18 cellular contexts compared by ENCODE assay signal in the genomic region with DNA sequence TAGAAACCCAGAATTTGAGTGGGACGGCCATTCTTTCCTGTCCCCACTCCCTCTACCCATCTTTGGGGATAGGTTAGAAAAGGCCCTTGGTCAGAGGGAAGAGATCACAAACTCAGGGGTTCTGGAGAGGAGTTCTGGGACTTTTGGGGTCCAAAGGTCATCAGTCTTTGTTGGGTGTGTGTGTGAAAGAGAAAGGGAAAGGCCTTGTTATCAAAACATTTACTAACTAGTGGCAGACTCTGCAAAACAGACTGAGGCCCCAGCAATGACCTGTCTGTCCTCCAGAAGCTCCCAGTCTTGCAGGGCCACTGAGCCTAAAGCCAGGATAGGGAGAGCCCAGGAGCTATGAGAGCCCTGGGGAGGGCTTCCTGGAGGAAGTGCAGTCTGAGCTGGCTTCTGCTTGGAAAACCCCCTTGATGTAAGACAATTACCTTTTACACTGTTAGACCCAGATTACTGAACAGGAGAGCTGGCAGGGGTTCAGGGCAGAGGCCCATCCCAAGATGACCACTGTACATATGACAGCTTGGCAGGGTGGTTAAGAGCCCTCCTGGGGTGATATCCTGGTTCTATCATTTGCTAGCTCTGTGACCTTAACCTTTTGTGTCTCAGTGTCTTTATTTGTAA.
DNase-seq lines count a peak whose midpoint lies in the region; ATAC-seq, FAIRE-seq and TF ChIP-seq lines count a peak whose summit lies in the region.
"Had no signal": no experiment of that assay in that cellular context is flagged by ENCODE, and none has a peak within 500 bp of the region (broad histone marks: within the 10 kb centered on the region; RNA-seq: fewer than 3 reads in every experiment).

No MANE protein-coding gene starts in this region.

- H3K9me3 ChIP-seq in small intestine (ENCODE audit: control insufficient read depth, low read depth) (no peaks in the 10 kb centered on the region), esophagus squamous epithelium (peaks cover 0 to 3% (median 0%) of the 10 kb centered on the region in 3 donors)

- H3K4me3 ChIP-seq in small intestine (ENCODE audit: low read depth in 1 of 2, low read length in 2 of 2): no peak overlapping the region
- H3K4me3 ChIP-seq in esophagus squamous epithelium: no peak overlapping the region

- 72 to 82% (median 80%) methylated on average over 1 of the region's 1 CpG for WGBS in small intestine, 3 donors
- WGBS in esophagus squamous epithelium, 2 donors: 75 to 100% methylated on average over 1 of the region's 1 CpG

- DNase-seq in GM12891 (ENCODE audit: insufficient read length, low spot score) (no peak), GM19239 (ENCODE audit: insufficient read length, low spot score) (no peak), kidney tubule cell (ENCODE audit: low spot score) (peak; percentile 18), small intestine (peak; percentile 66), esophagus squamous epithelium (lab: John Stamatoyannopoulos, UW) (no peak), caudate nucleus (lab: John Stamatoyannopoulos, UW) (no peak)
- DNase-seq: AML-193, GOT3, KG1, NCI-H1694 treated with DMSO at 0.1 percent for 48 hours, NCI-H2107, NCI-H510A treated with DMSO at 0.1 percent for 48 hours, PC-3, RPMI8226, SIG-M5 had no signal

- TF ChIP-seq POLR2A in GM12891 (IDR thresholded peaks at IDR 0.05; ENCODE audit: low read depth, low read length) (no peak), esophagus squamous epithelium (IDR thresholded peaks at IDR 0.05) (no peak)

- H3K36me3 ChIP-seq in small intestine (ENCODE audit: control insufficient read depth in 2 of 2, insufficient read depth in 2 of 2, low read length in 2 of 2): no peaks in the 10 kb centered on the region
- no peaks in the 10 kb centered on the region for H3K36me3 ChIP-seq in esophagus squamous epithelium

- FAIRE-seq in GM12891 (lab: Jason Lieb, UNC): no peak
- peak; percentile 57 for FAIRE-seq in GM19239 (lab: Jason Lieb, UNC)
- no peak for FAIRE-seq in small intestine (lab: Jason Lieb, UNC)
- FAIRE-seq: HepG2 had no signal

- intact Hi-C loops in esophagus squamous epithelium (cut with DNase I): no loop called here

- TF ChIP-seq CTCF in esophagus squamous epithelium (IDR thresholded peaks at IDR 0.05): no peak

- H3K27ac ChIP-seq in small intestine (ENCODE audit: low read depth in 1 of 2, low read length in 1 of 2) (peak overlapping the region in 1 of 2 donors; percentile 17), esophagus squamous epithelium (no peak overlapping the region), caudate nucleus (ENCODE audit: low read depth, low read length) (no peak overlapping the region)
- H3K27ac ChIP-seq: C4-2B had no signal

- no peak for ATAC-seq in HG03565 (IDR thresholded peaks at IDR 0.05; ENCODE audit: unreplicated experiment)
- ATAC-seq: HepG2, PC-3 had no signal

- H3K4me1 ChIP-seq in small intestine (ENCODE audit: control insufficient read depth in 2 of 2, insufficient read depth in 1 of 2, low read depth in 1 of 2, low read length in 1 of 2): peaks cover 0 to 4% of the 10 kb centered on the region in 2 donors
- no peaks in the 10 kb centered on the region for H3K4me1 ChIP-seq in esophagus squamous epithelium

- H3K27me3 ChIP-seq in small intestine (ENCODE audit: control insufficient read depth in 2 of 2, insufficient read depth in 2 of 2, low read length in 2 of 2): no peaks in the 10 kb centered on the region
- H3K27me3 ChIP-seq in esophagus squamous epithelium: no peaks in the 10 kb centered on the region

TF ChIP-seq in GM12891, 5 proteins besides CTCF, POLR2A, EP300 and RAD21:
- TF ChIP-seq POLR2AphosphoS5 (IDR thresholded peaks at IDR 0.05; ENCODE audit: low read depth, low read length): no peak
- TF ChIP-seq SPI1 (IDR thresholded peaks at IDR 0.05; ENCODE audit: low read depth, low read length): peak; percentile 18; the same call in 1 of the 2 replicates

Comparison
In these comparisons a context has a peak if more than half of its experiments do, and no peak if none do; other contexts are left out.
1. DNase-seq: peak in kidney tubule cell (single experiment) and small intestine (single experiment); none in GM12891 (single experiment), GM19239 (single experiment), esophagus squamous epithelium (single experiment) and caudate nucleus (0 of 61).